Comparison of ENCODE assay signal across 8 cellular contexts in the genomic region with DNA sequence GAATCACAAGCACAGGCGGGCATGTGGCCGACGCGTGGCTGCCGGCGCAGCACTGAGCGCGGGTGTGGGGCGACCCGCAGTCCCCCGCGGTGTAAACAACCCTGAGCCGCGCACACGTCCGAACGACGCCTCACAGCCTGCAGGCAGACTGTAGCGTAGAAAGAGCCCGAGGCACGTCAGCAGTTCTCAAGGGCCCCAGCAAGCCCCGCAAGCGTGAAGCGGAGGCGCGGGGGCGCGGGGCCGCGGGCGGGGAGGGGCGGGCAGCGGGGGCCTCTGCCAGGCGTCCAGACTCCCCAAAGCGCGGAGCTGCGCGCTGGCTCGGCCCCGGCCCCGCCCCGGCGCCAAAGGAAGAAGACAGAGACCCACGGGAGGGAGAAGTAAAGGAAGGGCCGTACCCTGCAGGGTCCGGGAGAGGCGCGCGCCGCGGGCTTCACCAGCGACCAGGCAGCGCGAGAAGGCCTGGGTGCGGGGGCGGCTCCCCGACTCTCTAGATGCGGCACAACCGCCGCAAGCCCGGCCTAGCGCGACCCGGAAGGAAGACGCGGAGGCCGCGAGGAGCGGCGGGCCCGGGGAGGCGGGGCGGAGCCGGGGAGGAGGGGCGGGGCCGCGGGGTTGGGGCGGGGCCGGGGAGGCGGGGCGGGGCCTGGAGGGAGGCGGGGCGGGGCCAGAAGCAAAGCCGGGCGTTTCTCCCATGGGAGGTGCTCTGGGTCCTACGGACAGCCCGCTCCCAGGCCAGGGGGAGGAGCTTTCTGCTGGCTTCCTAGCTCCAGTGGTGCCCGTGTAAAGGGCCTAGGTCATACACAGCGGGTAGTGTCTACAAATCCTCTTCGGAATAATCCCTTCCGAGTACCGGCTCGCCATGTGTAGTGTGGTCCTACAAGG. TPM values are rescaled to one million over a fixed set of nuclear protein-coding genes. Genes with fewer than 3 reads are reported as not detected.
DNase-seq lines count a peak whose midpoint lies in the region; ATAC-seq and TF ChIP-seq lines count a peak whose summit lies in the region.

Gene FBXL4 (minus strand): TSS at position 536 of the 882 bp plus-strand sequence. CDS start 20,958 bp downstream, outside the sequence.

- H3K36me3 ChIP-seq in kidney epithelial cell (ENCODE audit: control insufficient read depth, insufficient read depth, low read length), result no peaks in the 10 kb centered on the region

- peak; percentile 64 for ATAC-seq in GM18873 (IDR thresholded peaks at IDR 0.05; ENCODE audit: low FRiP score, unreplicated experiment)
- ATAC-seq in HG03108 (IDR thresholded peaks at IDR 0.05; ENCODE audit: unreplicated experiment), result peak; percentile 73

- H3K4me3 ChIP-seq in AG09309 (ENCODE audit: control insufficient read depth, low read depth, low read length) (peak within 1 kb of the TSS; percentile 70), kidney epithelial cell (ENCODE audit: low read depth, low read length) (peak within 1 kb of the TSS; percentile 72)

- H3K27me3 ChIP-seq in kidney epithelial cell (ENCODE audit: control insufficient read depth, insufficient read depth, low read length), result no peaks in the 10 kb centered on the region

- TF ChIP-seq CTCF in AG09309 (IDR thresholded peaks at IDR 0.05; ENCODE audit: control insufficient read depth, insufficient read depth, low read depth, low read length, missing control alignments) (no peak), kidney epithelial cell (IDR thresholded peaks at IDR 0.05; ENCODE audit: insufficient read depth, low read length, poor library complexity, severe bottlenecking) (no peak)

- DNase-seq in AG09309 (ENCODE audit: low read depth) (no peak), NCI-H446 (lab: John Stamatoyannopoulos, UW) (peak; percentile 15 to 84), cerebellum (ENCODE audit: low spot score) (peak; percentile 90), kidney epithelial cell (ENCODE audit: low read depth) (peak; percentile 32)
- peak; percentile 70 for DNase-seq in activated CD4-positive, alpha-beta T cell treated with anti-CD3 and anti-CD28 coated beads for 1 hour
- peak; percentile 36 to 63 for DNase-seq in stimulated activated CD4-positive, alpha-beta T cell treated with anti-CD3 and anti-CD28 coated beads, Interleukin-1b, Interleukin-23, amount 100 ng/mL, for 1 hour (ENCODE audit: low read depth in 2 of 2)

RNA-seq across cellular contexts. Expression of gene FBXL4, which starts in this region (rescaled TPM):
- total RNA-seq in cerebellum (29.5 TPM), kidney epithelial cell (13.0 and 15.4 TPM in 2 replicates)
